1 cellular context compared by ENCODE assay signal in genomic region chr19:4305253-4305612, GRCh38.
TF ChIP-seq lines count a peak whose summit lies in the region.

No MANE protein-coding gene starts in this region.

TF ChIP-seq in A549, 52 proteins besides CTCF, POLR2A, EP300 and RAD21:
- TF ChIP-seq PHF8 (IDR thresholded peaks at IDR 0.05; ENCODE audit: borderline replicate concordance, low read depth): no peak
- no peak for TF ChIP-seq EHMT2 (IDR thresholded peaks at IDR 0.05; ENCODE audit: low read depth)
- no peak for TF ChIP-seq ESRRA (IDR thresholded peaks at IDR 0.05; ENCODE audit: borderline replicate concordance, low read length)
- TF ChIP-seq GATA3 (IDR thresholded peaks at IDR 0.05; ENCODE audit: borderline replicate concordance): no peak
- TF ChIP-seq HEYL (CRISPR knock-in tag; IDR thresholded peaks at IDR 0.05): no peak
- TF ChIP-seq NFE2L2 (conservative IDR thresholded peaks at IDR 0.05; ENCODE audit: low read length): no peak
- no peak for TF ChIP-seq USF2 (IDR thresholded peaks at IDR 0.05)
- no peak for TF ChIP-seq HDAC2 (IDR thresholded peaks at IDR 0.05)
- no peak for TF ChIP-seq ZNF302 (CRISPR knock-in tag; IDR thresholded peaks at IDR 0.05)
- no peak for TF ChIP-seq TFCP2L1 (CRISPR knock-in tag; IDR thresholded peaks at IDR 0.05)
- TF ChIP-seq MYC (IDR thresholded peaks at IDR 0.05; ENCODE audit: borderline replicate concordance, low read length): no peak
- TF ChIP-seq, protein P1, sequence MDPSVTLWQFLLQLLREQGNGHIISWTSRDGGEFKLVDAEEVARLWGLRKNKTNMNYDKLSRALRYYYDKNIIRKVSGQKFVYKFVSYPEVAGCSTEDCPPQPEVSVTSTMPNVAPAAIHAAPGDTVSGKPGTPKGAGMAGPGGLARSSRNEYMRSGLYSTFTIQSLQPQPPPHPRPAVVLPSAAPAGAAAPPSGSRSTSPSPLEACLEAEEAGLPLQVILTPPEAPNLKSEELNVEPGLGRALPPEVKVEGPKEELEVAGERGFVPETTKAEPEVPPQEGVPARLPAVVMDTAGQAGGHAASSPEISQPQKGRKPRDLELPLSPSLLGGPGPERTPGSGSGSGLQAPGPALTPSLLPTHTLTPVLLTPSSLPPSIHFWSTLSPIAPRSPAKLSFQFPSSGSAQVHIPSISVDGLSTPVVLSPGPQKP (IDR thresholded peaks at IDR 0.05; ENCODE audit: low read depth, low read length): no peak
- no peak for TF ChIP-seq KDM5A (IDR thresholded peaks at IDR 0.05)
- no peak for TF ChIP-seq SREBF2 (IDR thresholded peaks at IDR 0.05)
- no peak for TF ChIP-seq CHD2 (IDR thresholded peaks at IDR 0.05; ENCODE audit: low read length, partially characterized antibody)
- TF ChIP-seq FOSB (CRISPR knock-in tag; IDR thresholded peaks at IDR 0.05): no peak
- TF ChIP-seq HES2 (IDR thresholded peaks at IDR 0.05): no peak
